Comparison of ENCODE assay signal across 1 cellular context in the genomic region with DNA sequence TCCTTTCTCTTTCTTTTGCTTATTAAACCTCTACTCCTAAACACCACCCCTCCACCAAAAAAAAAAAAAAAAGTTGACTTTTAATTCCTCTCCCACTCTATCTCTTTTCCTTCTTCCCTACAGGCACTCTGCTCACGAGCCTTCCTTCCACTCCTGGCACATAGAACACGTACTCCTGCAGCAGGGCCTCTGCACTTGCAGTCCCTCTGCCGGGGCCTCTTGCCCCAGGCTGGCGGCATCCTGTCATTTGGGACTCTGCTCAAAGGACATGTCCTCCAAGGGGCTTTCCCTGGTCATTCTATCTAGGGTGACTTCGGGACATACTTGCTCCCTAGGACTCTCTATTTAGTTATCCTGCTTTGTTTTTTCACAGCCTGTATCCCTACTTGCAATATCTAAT.
TF ChIP-seq lines count a peak whose summit lies in the region.

No MANE protein-coding gene starts in this region.

TF ChIP-seq in IMR-90, 13 proteins besides CTCF, POLR2A, EP300 and RAD21:
- no peak for TF ChIP-seq MAFK (IDR thresholded peaks at IDR 0.05; ENCODE audit: low read depth, low read length)
- TF ChIP-seq CEBPB (IDR thresholded peaks at IDR 0.05; ENCODE audit: low read depth, low read length): no peak
- no peak for TF ChIP-seq MAZ (IDR thresholded peaks at IDR 0.05; ENCODE audit: borderline replicate concordance, low read depth, low read length)
- no peak for TF ChIP-seq RFX5 (IDR thresholded peaks at IDR 0.05; ENCODE audit: low read depth, low read length)
- TF ChIP-seq BHLHE40 (IDR thresholded peaks at IDR 0.05; ENCODE audit: low read depth, low read length): no peak
- no peak for TF ChIP-seq CHD1 (IDR thresholded peaks at IDR 0.05; ENCODE audit: low read depth, low read length)
- TF ChIP-seq MXI1 (IDR thresholded peaks at IDR 0.05; ENCODE audit: borderline replicate concordance, low read depth, low read length): no peak
- TF ChIP-seq FOS (IDR thresholded peaks at IDR 0.05; ENCODE audit: low read depth, low read length): no peak
- TF ChIP-seq SMC3 (IDR thresholded peaks at IDR 0.05; ENCODE audit: low read depth, low read length): no peak
- no peak for TF ChIP-seq NFE2L2 (IDR thresholded peaks at IDR 0.05; ENCODE audit: low read depth, low read length)
- TF ChIP-seq, protein P1, sequence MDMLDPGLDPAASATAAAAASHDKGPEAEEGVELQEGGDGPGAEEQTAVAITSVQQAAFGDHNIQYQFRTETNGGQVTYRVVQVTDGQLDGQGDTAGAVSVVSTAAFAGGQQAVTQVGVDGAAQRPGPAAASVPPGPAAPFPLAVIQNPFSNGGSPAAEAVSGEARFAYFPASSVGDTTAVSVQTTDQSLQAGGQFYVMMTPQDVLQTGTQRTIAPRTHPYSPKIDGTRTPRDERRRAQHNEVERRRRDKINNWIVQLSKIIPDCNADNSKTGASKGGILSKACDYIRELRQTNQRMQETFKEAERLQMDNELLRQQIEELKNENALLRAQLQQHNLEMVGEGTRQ (IDR thresholded peaks at IDR 0.05; ENCODE audit: low read depth, low read length): no peak
- TF ChIP-seq, protein P2, sequence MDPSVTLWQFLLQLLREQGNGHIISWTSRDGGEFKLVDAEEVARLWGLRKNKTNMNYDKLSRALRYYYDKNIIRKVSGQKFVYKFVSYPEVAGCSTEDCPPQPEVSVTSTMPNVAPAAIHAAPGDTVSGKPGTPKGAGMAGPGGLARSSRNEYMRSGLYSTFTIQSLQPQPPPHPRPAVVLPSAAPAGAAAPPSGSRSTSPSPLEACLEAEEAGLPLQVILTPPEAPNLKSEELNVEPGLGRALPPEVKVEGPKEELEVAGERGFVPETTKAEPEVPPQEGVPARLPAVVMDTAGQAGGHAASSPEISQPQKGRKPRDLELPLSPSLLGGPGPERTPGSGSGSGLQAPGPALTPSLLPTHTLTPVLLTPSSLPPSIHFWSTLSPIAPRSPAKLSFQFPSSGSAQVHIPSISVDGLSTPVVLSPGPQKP (IDR thresholded peaks at IDR 0.05; ENCODE audit: borderline replicate concordance, low read depth, low read length): no peak
- no peak for TF ChIP-seq RCOR1 (IDR thresholded peaks at IDR 0.05; ENCODE audit: insufficient replicate concordance, low read length)
